ENCODE assay signal across 21 cellular contexts in genomic region chr18:8536226-8536625, GRCh38.
A peak's percentile ranks its signal among the peaks of the same experiment; 100 is the strongest.
DNase-seq lines count a peak whose midpoint lies in the region; ATAC-seq, FAIRE-seq and TF ChIP-seq lines count a peak whose summit lies in the region.
"Had no signal": no experiment of that assay in that cellular context is flagged by ENCODE, and none has a peak within 500 bp of the region (broad histone marks: within the 10 kb centered on the region; RNA-seq: fewer than 3 reads in every experiment).

No MANE protein-coding gene starts in this region.

- CTCF ChIA-PET in mammary epithelial cell (lab: Charles Lee; ENCODE audit: low non-redundant PET), result no interaction called here

- in situ Hi-C loops in mammary epithelial cell (cut with MboI; ENCODE audit: low sequenced_read_pairs in 2 of 2), result no loop called here

- intact Hi-C loops in mammary epithelial cell (cut with micrococcal nuclease), result no loop called here
- intact Hi-C loops in breast epithelium (cut with DNase I; ENCODE audit: low total_unique reads), result no loop called here
- intact Hi-C loops in activated T-helper 1 cell treated with anti-CD3 and anti-CD28 coated beads, Interleukin-12 subunit alpha, Interleukin-12 subunit beta, Interleukin-2, Interleukin-4 antibody, amounts not matched to agents 30 ng/mL and 10 ng/mL and 1 ng/mL, durations not matched to agents 14 hours and 24 hours and 36 hours (cut with micrococcal nuclease), result no loop called here
- intact Hi-C loops in aorta (cut with DNase I), result no loop called here
- intact Hi-C loops in posterior vena cava (cut with DNase I), result no loop called here

- no peak overlapping the region for H3K4me3 ChIP-seq in mammary epithelial cell (replicated peaks in 1 of 3; ENCODE audit: insufficient read depth in 1 of 3, low read depth in 2 of 3, low read length in 3 of 3)
- H3K4me3 ChIP-seq in breast epithelium, result no peak overlapping the region
- H3K4me3 ChIP-seq in epithelial cell of proximal tubule (ENCODE audit: low read depth, low read length), result no peak overlapping the region
- no peak overlapping the region for H3K4me3 ChIP-seq in aorta (ENCODE audit: low read length in 2 of 2)
- H3K4me3 ChIP-seq: BLaER1, upper lobe of right lung had no signal

- BruUV-seq in mammary epithelial cell (replicated peaks; lab: Mats Ljungman, UMichigan), result no TSS peak

- H3K27me3 ChIP-seq in mammary epithelial cell (ENCODE audit: insufficient read depth, low read length) (no peaks in the 10 kb centered on the region), breast epithelium (no peaks in the 10 kb centered on the region), aorta (ENCODE audit: control insufficient read depth in 1 of 2, insufficient read depth in 2 of 2, low read length in 1 of 2) (no peaks in the 10 kb centered on the region)
- H3K27me3 ChIP-seq: BLaER1, upper lobe of right lung had no signal

- H3K27ac ChIP-seq in mammary epithelial cell (ENCODE audit: insufficient read depth, low read depth, low read length) (no peak overlapping the region), breast epithelium (no peak overlapping the region), aorta (ENCODE audit: low read depth in 1 of 2, low read length in 2 of 2) (no peak overlapping the region)
- H3K27ac ChIP-seq: BLaER1, upper lobe of right lung had no signal

- H3K4me3 Mint-ChIP-seq in activated T-helper 1 cell treated with anti-CD3 and anti-CD28 coated beads, Interleukin-12 subunit alpha, Interleukin-12 subunit beta, Interleukin-2, Interleukin-4 antibody, amounts not matched to agents 30 ng/mL and 10 ng/mL and 1 ng/mL, durations not matched to agents 14 hours and 24 hours and 36 hours, result no peak overlapping the region

- H3K79me2 ChIP-seq in mammary epithelial cell (ENCODE audit: insufficient read depth, low read length), result no peaks in the 10 kb centered on the region

- H2AFZ ChIP-seq in mammary epithelial cell (ENCODE audit: low read depth, low read length), result no peak overlapping the region

- FAIRE-seq in GM12892 (lab: Jason Lieb, UNC), result no peak
- FAIRE-seq: A204.1, G401.6 had no signal

- H3K9ac ChIP-seq in mammary epithelial cell (ENCODE audit: insufficient read depth, low read length), result no peak overlapping the region
- H3K9ac ChIP-seq: BLaER1 had no signal

- no peaks in the 10 kb centered on the region for H3K36me3 Mint-ChIP-seq in activated T-helper 1 cell treated with anti-CD3 and anti-CD28 coated beads, Interleukin-12 subunit alpha, Interleukin-12 subunit beta, Interleukin-2, Interleukin-4 antibody, amounts not matched to agents 30 ng/mL and 10 ng/mL and 1 ng/mL, durations not matched to agents 14 hours and 24 hours and 36 hours (ENCODE audit: low read depth)

- 80% methylated on average over 8 of the region's 11 CpGs for WGBS in mammary epithelial cell (ENCODE audit: low coverage, missing lambda C conversion rate)
- WGBS in aorta, 2 donors, result 54 to 63% methylated on average over 11 of the region's 11 CpGs

- no peaks in the 10 kb centered on the region for H4K20me1 ChIP-seq in mammary epithelial cell (ENCODE audit: insufficient read depth, low read length)
- H4K20me1 ChIP-seq: BLaER1 had no signal

- H3K9me3 Mint-ChIP-seq in activated T-helper 1 cell treated with anti-CD3 and anti-CD28 coated beads, Interleukin-12 subunit alpha, Interleukin-12 subunit beta, Interleukin-2, Interleukin-4 antibody, amounts not matched to agents 30 ng/mL and 10 ng/mL and 1 ng/mL, durations not matched to agents 14 hours and 24 hours and 36 hours, result peaks cover 14% of the 10 kb centered on the region

- no peak overlapping the region for H3K27ac Mint-ChIP-seq in activated T-helper 1 cell treated with anti-CD3 and anti-CD28 coated beads, Interleukin-12 subunit alpha, Interleukin-12 subunit beta, Interleukin-2, Interleukin-4 antibody, amounts not matched to agents 30 ng/mL and 10 ng/mL and 1 ng/mL, durations not matched to agents 14 hours and 24 hours and 36 hours
- H3K27ac Mint-ChIP-seq: activated naive CD4-positive, alpha-beta T cell treated with anti-CD3 and anti-CD28 coated beads, Interleukin-2, amount 50 U/mL, for 72 hours had no signal

- DNase-seq in mammary epithelial cell, result peak; percentile 6
- no peak for DNase-seq in breast epithelium (ENCODE audit: low spot score in 2 of 2)
- DNase-seq in NCI-H1694 treated with DMSO at 0.1 percent for 48 hours (lab: John Stamatoyannopoulos, UW), result peak; percentile 63
- DNase-seq in epithelial cell of proximal tubule (ENCODE audit: low read depth), result no peak
- DNase-seq in GM12892 (ENCODE audit: insufficient read length), result no peak
- DNase-seq in activated T-helper 1 cell treated with anti-CD3 and anti-CD28 coated beads, Interleukin-12 subunit alpha, Interleukin-12 subunit beta, Interleukin-2, Interleukin-4 antibody, amounts not matched to agents 30 ng/mL and 10 ng/mL and 1 ng/mL, durations not matched to agents 14 hours and 24 hours and 36 hours (ENCODE audit: low spot score), result no peak
- DNase-seq in aorta, result no peak
- DNase-seq in posterior vena cava (ENCODE audit: low spot score), result no peak
- DNase-seq: activated CD4-positive, alpha-beta T cell treated with anti-CD3 and anti-CD28 coated beads for 4 hours; Calu3; Kasumi-1; left ventricle myocardium superior; NCI-H1092 treated with DMSO at 0.1 percent for 48 hours; NCI-H524 treated with DMSO at 0.1 percent for 48 hours; retina; SW 1271; upper lobe of right lung had no signal

- H3K4me1 ChIP-seq in mammary epithelial cell (ENCODE audit: insufficient read depth, low read length) (no peaks in the 10 kb centered on the region), breast epithelium (no peaks in the 10 kb centered on the region), aorta (ENCODE audit: control insufficient read depth in 1 of 2, insufficient read depth in 2 of 2, low read length in 2 of 2) (no peaks in the 10 kb centered on the region)
- H3K4me1 ChIP-seq: BLaER1, upper lobe of right lung had no signal

- dilution Hi-C loops in mammary epithelial cell (cut with HindIII; ENCODE audit: low sequenced_read_pairs), result no loop called here

- no peaks in the 10 kb centered on the region for H3K27me3 Mint-ChIP-seq in activated T-helper 1 cell treated with anti-CD3 and anti-CD28 coated beads, Interleukin-12 subunit alpha, Interleukin-12 subunit beta, Interleukin-2, Interleukin-4 antibody, amounts not matched to agents 30 ng/mL and 10 ng/mL and 1 ng/mL, durations not matched to agents 14 hours and 24 hours and 36 hours (ENCODE audit: insufficient read depth)

- no peak for ATAC-seq in aorta (ENCODE audit: low FRiP score)
- ATAC-seq: activated naive CD4-positive, alpha-beta T cell treated with anti-CD3 and anti-CD28 coated beads, Interleukin-2, amount 50 U/mL, for 72 hours; left ventricle myocardium superior had no signal

- no peak overlapping the region for H3K4me2 ChIP-seq in mammary epithelial cell (ENCODE audit: insufficient read depth, low read depth, low read length)
- H3K4me2 ChIP-seq: BLaER1 had no signal

- H3K36me3 ChIP-seq in mammary epithelial cell (ENCODE audit: insufficient read depth, low read length) (no peaks in the 10 kb centered on the region), breast epithelium (no peaks in the 10 kb centered on the region), aorta (ENCODE audit: control insufficient read depth in 1 of 2, insufficient read depth in 2 of 2, low read length in 1 of 2) (no peaks in the 10 kb centered on the region)
- H3K36me3 ChIP-seq: BLaER1, upper lobe of right lung had no signal

- no peaks in the 10 kb centered on the region for H3K4me1 Mint-ChIP-seq in activated T-helper 1 cell treated with anti-CD3 and anti-CD28 coated beads, Interleukin-12 subunit alpha, Interleukin-12 subunit beta, Interleukin-2, Interleukin-4 antibody, amounts not matched to agents 30 ng/mL and 10 ng/mL and 1 ng/mL, durations not matched to agents 14 hours and 24 hours and 36 hours (ENCODE audit: low read depth)

- H3K9me3 ChIP-seq in mammary epithelial cell (replicated peaks; ENCODE audit: insufficient read depth, low read length) (peaks cover 4% of the 10 kb centered on the region), breast epithelium (peaks cover 5 to 16% of the 10 kb centered on the region in 2 donors), aorta (ENCODE audit: control insufficient read depth, low read length) (no peaks in the 10 kb centered on the region)

- no peak for TF ChIP-seq CTCF in mammary epithelial cell (conservative IDR thresholded peaks at IDR 0.05 in 1 of 2, IDR thresholded peaks at IDR 0.05 in 1 of 2; ENCODE audit: extremely low read depth in 1 of 2, insufficient read depth in 1 of 2, low read depth in 1 of 2, low read length in 2 of 2)
- TF ChIP-seq CTCF in breast epithelium (IDR thresholded peaks at IDR 0.05), result no peak
- peak; percentile 3 for TF ChIP-seq CTCF in epithelial cell of proximal tubule (conservative IDR thresholded peaks at IDR 0.05; ENCODE audit: low read depth, low read length)

- no peak for TF ChIP-seq POLR2A in breast epithelium (IDR thresholded peaks at IDR 0.05)
- TF ChIP-seq POLR2A in GM12892 (IDR thresholded peaks at IDR 0.05; ENCODE audit: low read depth, low read length), result no peak

Comparison
In these comparisons a context has a peak if more than half of its experiments do, and no peak if none do; other contexts are left out.
1. DNase-seq: peak in mammary epithelial cell (single experiment) and NCI-H1694 treated with DMSO at 0.1 percent for 48 hours (single experiment); none in breast epithelium (0 of 2), epithelial cell of proximal tubule (single experiment), GM12892 (single experiment), activated T-helper 1 cell treated with anti-CD3 and anti-CD28 coated beads, Interleukin-12 subunit alpha, Interleukin-12 subunit beta, Interleukin-2, Interleukin-4 antibody, amounts not matched to agents 30 ng/mL and 10 ng/mL and 1 ng/mL, durations not matched to agents 14 hours and 24 hours and 36 hours (single experiment), aorta (0 of 2) and posterior vena cava (single experiment).